8 cellular contexts compared by ENCODE assay signal in the genomic region with DNA sequence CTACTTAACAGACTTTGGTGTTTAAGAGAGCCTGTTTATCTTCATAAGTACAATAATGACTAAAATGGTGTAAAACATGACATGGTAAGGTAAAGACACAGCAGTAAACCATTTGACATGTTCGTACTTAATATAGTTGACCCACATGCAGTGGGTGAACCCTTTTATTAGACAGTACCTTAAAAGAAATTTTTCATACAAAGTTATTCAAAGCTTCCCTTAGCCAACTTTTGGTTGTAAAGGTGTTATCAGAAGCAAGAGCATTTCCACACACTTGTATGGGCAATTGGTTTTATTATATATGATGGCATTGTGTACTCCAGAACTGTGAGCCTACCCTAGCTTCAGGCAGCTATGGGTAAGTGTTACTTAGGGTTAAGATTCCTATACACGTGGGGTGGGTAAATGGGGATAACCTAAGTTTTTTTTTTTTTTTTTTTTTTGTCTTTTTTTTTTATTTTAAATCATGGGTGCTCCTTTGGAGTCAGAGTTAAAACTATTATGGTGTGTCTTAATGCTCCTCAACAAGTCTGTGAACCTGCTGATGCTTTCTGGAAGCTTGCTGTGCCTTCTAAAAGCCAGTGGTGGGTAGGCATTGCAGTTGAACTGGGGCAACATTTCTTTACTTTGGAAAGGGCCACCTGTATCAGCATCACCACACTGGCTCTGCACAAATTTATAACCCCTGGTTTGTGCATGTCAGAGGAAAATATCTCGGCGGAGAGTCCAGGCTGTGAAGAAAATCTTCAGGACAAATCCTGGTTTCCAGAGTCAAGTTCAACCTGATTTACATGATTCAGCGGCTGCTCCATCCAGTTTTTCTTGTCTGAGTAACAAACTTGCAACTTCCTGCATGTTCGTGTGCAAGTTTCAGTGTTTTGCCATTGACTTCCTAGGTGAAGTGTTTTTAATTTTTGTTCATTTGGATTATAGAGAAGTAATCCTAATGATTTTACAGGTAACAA. TPM values are rescaled to one million over a fixed set of nuclear protein-coding genes. Genes with fewer than 3 reads are reported as not detected.
DNase-seq lines count a peak whose midpoint lies in the region; ATAC-seq, FAIRE-seq and TF ChIP-seq lines count a peak whose summit lies in the region.

No MANE protein-coding gene starts in this region.

- no peak overlapping the region for H3K9ac ChIP-seq in iPS-15b (ENCODE audit: low read depth, low read length)

- H3K4me1 ChIP-seq in heart right ventricle (peaks cover 0 to 63% (median 50%) of the 10 kb centered on the region in 9 donors), iPS-15b (ENCODE audit: control insufficient read depth, insufficient read depth, low read length) (peaks cover 8% of the 10 kb centered on the region)

- H3K4me3 Mint-ChIP-seq in activated T-helper 1 cell treated with anti-CD3 and anti-CD28 coated beads, Interleukin-12 subunit alpha, Interleukin-12 subunit beta, Interleukin-2, Interleukin-4 antibody, amounts not matched to agents 30 ng/mL and 10 ng/mL and 1 ng/mL, durations not matched to agents 14 hours and 24 hours and 36 hours = peak overlapping the region; percentile 97
- H3K4me3 Mint-ChIP-seq in stimulated activated naive B cell treated with anti-CD40 and anti-IgM and Interleukin-4, amounts not matched to agents 10 μg/mL and 1 μg/mL and 100 μg/mL, for 72 hours = peak overlapping the region; percentile 98 to 100

- H3K36me3 ChIP-seq in heart right ventricle (peaks cover 0 to 52% (median 12%) of the 10 kb centered on the region in 9 donors), iPS-15b (ENCODE audit: control insufficient read depth, insufficient read depth, low read length) (no peaks in the 10 kb centered on the region)

- H3K9me3 Mint-ChIP-seq in activated T-helper 1 cell treated with anti-CD3 and anti-CD28 coated beads, Interleukin-12 subunit alpha, Interleukin-12 subunit beta, Interleukin-2, Interleukin-4 antibody, amounts not matched to agents 30 ng/mL and 10 ng/mL and 1 ng/mL, durations not matched to agents 14 hours and 24 hours and 36 hours = no peaks in the 10 kb centered on the region
- H3K9me3 Mint-ChIP-seq in stimulated activated naive B cell treated with anti-CD40 and anti-IgM and Interleukin-4, amounts not matched to agents 10 μg/mL and 1 μg/mL and 100 μg/mL, for 72 hours = no peaks in the 10 kb centered on the region

- TF ChIP-seq CTCF in heart right ventricle (IDR thresholded peaks at IDR 0.05) = no peak

- H3K9me3 ChIP-seq in heart right ventricle = no peaks in the 10 kb centered on the region
- no peaks in the 10 kb centered on the region for H3K9me3 ChIP-seq in iPS-15b (ENCODE audit: control insufficient read depth, insufficient read depth, low read length)

- H3K27me3 Mint-ChIP-seq in activated T-helper 1 cell treated with anti-CD3 and anti-CD28 coated beads, Interleukin-12 subunit alpha, Interleukin-12 subunit beta, Interleukin-2, Interleukin-4 antibody, amounts not matched to agents 30 ng/mL and 10 ng/mL and 1 ng/mL, durations not matched to agents 14 hours and 24 hours and 36 hours (ENCODE audit: insufficient read depth) = no peaks in the 10 kb centered on the region
- no peaks in the 10 kb centered on the region for H3K27me3 Mint-ChIP-seq in stimulated activated naive B cell treated with anti-CD40 and anti-IgM and Interleukin-4, amounts not matched to agents 10 μg/mL and 1 μg/mL and 100 μg/mL, for 72 hours

- no peak for FAIRE-seq in GM19239 (lab: Jason Lieb, UNC)

- DNase-seq in heart right ventricle (no peak), left ventricle myocardium superior (no peak), GM19239 (ENCODE audit: insufficient read length, low spot score) (no peak), ecto neural progenitor cell (ENCODE audit: low spot score) (no peak)
- DNase-seq in activated T-helper 1 cell treated with anti-CD3 and anti-CD28 coated beads, Interleukin-12 subunit alpha, Interleukin-12 subunit beta, Interleukin-2, Interleukin-4 antibody, amounts not matched to agents 30 ng/mL and 10 ng/mL and 1 ng/mL, durations not matched to agents 14 hours and 24 hours and 36 hours (ENCODE audit: low spot score) = no peak
- no peak for DNase-seq in stimulated activated naive B cell treated with anti-CD40 and anti-IgM and Interleukin-4, amounts not matched to agents 10 μg/mL and 1 μg/mL and 100 μg/mL, for 72 hours

- H3K27me3 ChIP-seq in heart right ventricle (no peaks in the 10 kb centered on the region), iPS-15b (ENCODE audit: control insufficient read depth, insufficient read depth, low read length) (no peaks in the 10 kb centered on the region)

- intact Hi-C loops in heart right ventricle (cut with DNase I) = loop anchor here in 9 of 10 donors (2.0 to 10.0 kb wide), 13 partner anchors 15 to 258 kb away; a partner anchor contains a TSS
- intact Hi-C loops in left ventricle myocardium superior (cut with micrococcal nuclease) = loop anchor here (5.0 kb wide), 1 partner anchor 258 kb away; a partner anchor contains a TSS
- intact Hi-C loops in activated T-helper 1 cell treated with anti-CD3 and anti-CD28 coated beads, Interleukin-12 subunit alpha, Interleukin-12 subunit beta, Interleukin-2, Interleukin-4 antibody, amounts not matched to agents 30 ng/mL and 10 ng/mL and 1 ng/mL, durations not matched to agents 14 hours and 24 hours and 36 hours (cut with micrococcal nuclease) = loop anchor here (2.0 kb wide), 1 partner anchor 15 kb away; no protein-coding TSS in a partner anchor

- H3K4me3 ChIP-seq in heart right ventricle = peak overlapping the region; percentile 82 to 99 (median 90)
- peak overlapping the region; percentile 98 for H3K4me3 ChIP-seq in iPS-15b (ENCODE audit: low read depth, low read length)

- 20 to 30% methylated on average over 6 of the region's 6 CpGs for WGBS in heart right ventricle, 2 donors

- H3K4me1 Mint-ChIP-seq in activated T-helper 1 cell treated with anti-CD3 and anti-CD28 coated beads, Interleukin-12 subunit alpha, Interleukin-12 subunit beta, Interleukin-2, Interleukin-4 antibody, amounts not matched to agents 30 ng/mL and 10 ng/mL and 1 ng/mL, durations not matched to agents 14 hours and 24 hours and 36 hours (ENCODE audit: low read depth) = peaks cover 52% of the 10 kb centered on the region
- peaks cover 18 to 40% of the 10 kb centered on the region in 2 donors for H3K4me1 Mint-ChIP-seq in stimulated activated naive B cell treated with anti-CD40 and anti-IgM and Interleukin-4, amounts not matched to agents 10 μg/mL and 1 μg/mL and 100 μg/mL, for 72 hours

- peak overlapping the region in 5 of 10 donors; percentile 96 to 100 (median 99) for H3K27ac ChIP-seq in heart right ventricle

- ATAC-seq in heart right ventricle (no peak), left ventricle myocardium superior (no peak), HG03196 (IDR thresholded peaks at IDR 0.05; ENCODE audit: unreplicated experiment) (no peak)
- ATAC-seq in stimulated activated naive B cell treated with anti-CD40 and anti-IgM and Interleukin-4, amounts not matched to agents 10 μg/mL and 1 μg/mL and 100 μg/mL, for 72 hours (replicated peaks) = no peak

- peaks cover 47% of the 10 kb centered on the region for H3K36me3 Mint-ChIP-seq in activated T-helper 1 cell treated with anti-CD3 and anti-CD28 coated beads, Interleukin-12 subunit alpha, Interleukin-12 subunit beta, Interleukin-2, Interleukin-4 antibody, amounts not matched to agents 30 ng/mL and 10 ng/mL and 1 ng/mL, durations not matched to agents 14 hours and 24 hours and 36 hours (ENCODE audit: low read depth)
- H3K36me3 Mint-ChIP-seq in stimulated activated naive B cell treated with anti-CD40 and anti-IgM and Interleukin-4, amounts not matched to agents 10 μg/mL and 1 μg/mL and 100 μg/mL, for 72 hours = peaks cover 45 to 57% of the 10 kb centered on the region in 2 donors

- peak overlapping the region; percentile 96 for H3K27ac Mint-ChIP-seq in activated T-helper 1 cell treated with anti-CD3 and anti-CD28 coated beads, Interleukin-12 subunit alpha, Interleukin-12 subunit beta, Interleukin-2, Interleukin-4 antibody, amounts not matched to agents 30 ng/mL and 10 ng/mL and 1 ng/mL, durations not matched to agents 14 hours and 24 hours and 36 hours
- H3K27ac Mint-ChIP-seq in stimulated activated naive B cell treated with anti-CD40 and anti-IgM and Interleukin-4, amounts not matched to agents 10 μg/mL and 1 μg/mL and 100 μg/mL, for 72 hours = peak overlapping the region; percentile 90

RNA-seq across cellular contexts. Expression of a gene that starts 3.3 kb away (rescaled TPM):
- total RNA-seq in heart right ventricle (10 to 100 TPM; 22.2 to 38.4 (median 28.7) TPM), left ventricle myocardium superior (27.7 TPM)
- 10 to 100 TPM; 14.7 to 29.3 TPM for polyA plus RNA-seq in heart right ventricle
- total RNA-seq in activated T-helper 1 cell treated with anti-CD3 and anti-CD28 coated beads, Interleukin-12 subunit alpha, Interleukin-12 subunit beta, Interleukin-2, Interleukin-4 antibody, amounts not matched to agents 30 ng/mL and 10 ng/mL and 1 ng/mL, durations not matched to agents 14 hours and 24 hours and 36 hours = 62.2 and 62.8 TPM in 2 replicates

RNA-seq across cellular contexts. Expression of a gene that starts 33.3 kb away (rescaled TPM):
- total RNA-seq in heart right ventricle = 10 to 100 TPM in 1 of 10 donors, 1 to 10 TPM in 9; 3.7 to 10.7 (median 6.4) TPM
- polyA plus RNA-seq in heart right ventricle = 1 to 10 TPM; 2.0 to 3.3 TPM
- total RNA-seq in left ventricle myocardium superior = 4.3 TPM
- total RNA-seq in activated T-helper 1 cell treated with anti-CD3 and anti-CD28 coated beads, Interleukin-12 subunit alpha, Interleukin-12 subunit beta, Interleukin-2, Interleukin-4 antibody, amounts not matched to agents 30 ng/mL and 10 ng/mL and 1 ng/mL, durations not matched to agents 14 hours and 24 hours and 36 hours = 3.3 and 3.5 TPM in 2 replicates
